In the genomic region with DNA sequence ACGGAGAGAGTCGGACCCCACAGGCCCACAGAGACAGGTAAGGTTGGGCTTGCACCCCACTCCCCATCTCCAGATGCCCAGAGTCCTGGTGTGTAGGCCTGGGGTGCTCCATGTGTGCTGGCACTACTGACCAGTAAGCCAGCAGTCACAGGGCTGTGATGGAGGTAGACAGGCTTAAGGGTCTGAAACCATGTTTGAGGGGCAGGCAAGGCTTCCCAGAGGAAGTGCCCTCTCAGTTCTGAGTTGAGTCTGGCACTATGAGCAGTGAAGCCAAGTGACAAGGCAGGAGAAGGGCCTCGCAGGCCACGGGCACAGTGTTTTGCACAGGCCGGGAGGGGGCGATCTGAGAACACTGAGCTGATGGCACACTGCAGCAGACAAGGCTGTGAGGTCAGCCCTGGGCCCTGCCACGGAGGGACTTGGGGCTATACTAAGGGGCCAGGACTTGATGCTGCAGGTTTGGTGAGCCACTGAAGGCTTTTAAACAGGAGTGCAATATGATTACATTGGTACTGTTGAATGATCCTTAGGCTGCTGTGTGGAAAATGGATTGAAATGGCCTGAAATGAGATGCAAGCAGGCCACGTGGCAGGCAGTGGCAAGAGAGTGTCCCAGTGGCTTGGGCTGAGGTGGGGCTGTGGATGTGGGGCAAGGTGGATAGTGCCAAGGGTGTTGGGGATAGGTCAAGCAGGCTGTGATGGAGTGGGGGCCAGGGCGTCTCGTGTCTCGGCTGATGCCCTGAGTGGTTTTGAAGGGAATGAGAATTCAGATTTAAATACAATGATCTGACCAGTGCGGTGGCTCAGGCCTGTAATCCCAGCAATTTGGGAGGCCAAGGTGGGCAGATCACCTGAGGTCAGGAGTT, we compare ENCODE assay signal across 8 cellular contexts. TPM values are rescaled to one million over a fixed set of nuclear protein-coding genes. Genes with fewer than 3 reads are reported as not detected.
A peak's percentile ranks its signal among the peaks of the same experiment; 100 is the strongest.
DNase-seq lines count a peak whose midpoint lies in the region; ATAC-seq and TF ChIP-seq lines count a peak whose summit lies in the region.

No MANE protein-coding gene starts in this region.

- TF ChIP-seq POLR2A in thyroid gland (IDR thresholded peaks at IDR 0.05): no peak

- H3K27me3 ChIP-seq in thyroid gland: no peaks in the 10 kb centered on the region

- intact Hi-C loops in thyroid gland (cut with DNase I): loop anchor here (5.0 kb wide), 2 partner anchors 74 to 244 kb away; no protein-coding TSS in a partner anchor

- H3K4me3 ChIP-seq in fibroblast of villous mesenchyme (ENCODE audit: low read depth, low read length) (no peak overlapping the region), thyroid gland (replicated peaks in 1 of 3) (no peak overlapping the region)

- H3K27ac Mint-ChIP-seq in activated T-helper 17 cell treated with anti-CD3 and anti-CD28 coated beads, Interleukin-2, amount 50 U/mL, for 72 hours: no peak overlapping the region

- ATAC-seq in HG03442 (IDR thresholded peaks at IDR 0.05; ENCODE audit: unreplicated experiment) (peak; percentile 77), omental fat pad (ENCODE audit: low FRiP score) (peak; percentile 58)
- peak; percentile 99 for ATAC-seq in activated T-helper 17 cell treated with anti-CD3 and anti-CD28 coated beads, Interleukin-2, amount 50 U/mL, for 72 hours (replicated peaks)

- WGBS in thyroid gland, 2 donors: 50 to 70% methylated on average over 9 to 10 of the region's 12 CpGs

- H3K4me1 Mint-ChIP-seq in activated T-helper 17 cell treated with anti-CD3 and anti-CD28 coated beads, Interleukin-2, amount 50 U/mL, for 72 hours: peaks cover 3% of the 10 kb centered on the region

- no peaks in the 10 kb centered on the region for H3K36me3 Mint-ChIP-seq in activated T-helper 17 cell treated with anti-CD3 and anti-CD28 coated beads, Interleukin-2, amount 50 U/mL, for 72 hours (ENCODE audit: low read depth)

- DNase-seq in NK-92 treated with Interleukin-12 subunit alpha and Interleukin-12 subunit beta, amount 100 ng/mL, for 24 hours (lab: John Stamatoyannopoulos, UW): peak; percentile 61
- DNase-seq in NK-92 (lab: John Stamatoyannopoulos, UW; ENCODE audit: unreplicated experiment): no peak
- peak; percentile 58 for DNase-seq in RPMI7951 (ENCODE audit: low read depth)
- peak; percentile 65 for DNase-seq in fibroblast of villous mesenchyme (ENCODE audit: low read depth)
- peak; percentile 33 for DNase-seq in omental fat pad (ENCODE audit: low spot score)
- peak; percentile 75 to 81 for DNase-seq in thyroid gland

- no peaks in the 10 kb centered on the region for H3K36me3 ChIP-seq in thyroid gland

- peaks cover 0 to 8% of the 10 kb centered on the region in 2 donors for H3K4me1 ChIP-seq in thyroid gland

- H3K9me3 ChIP-seq in thyroid gland: no peaks in the 10 kb centered on the region

- H3K27ac ChIP-seq in thyroid gland: no peak overlapping the region

- peak; percentile 82 for TF ChIP-seq CTCF in fibroblast of villous mesenchyme (IDR thresholded peaks at IDR 0.05; ENCODE audit: insufficient read depth, low read depth, low read length)
- no peak for TF ChIP-seq CTCF in omental fat pad (IDR thresholded peaks at IDR 0.05)
- TF ChIP-seq CTCF in thyroid gland (IDR thresholded peaks at IDR 0.05): peak; percentile 20 to 77 (median 64)

- no peaks in the 10 kb centered on the region for H3K27me3 Mint-ChIP-seq in activated T-helper 17 cell treated with anti-CD3 and anti-CD28 coated beads, Interleukin-2, amount 50 U/mL, for 72 hours

- H3K9me3 Mint-ChIP-seq in activated T-helper 17 cell treated with anti-CD3 and anti-CD28 coated beads, Interleukin-2, amount 50 U/mL, for 72 hours: no peaks in the 10 kb centered on the region

- H3K4me3 Mint-ChIP-seq in activated T-helper 17 cell treated with anti-CD3 and anti-CD28 coated beads, Interleukin-2, amount 50 U/mL, for 72 hours: no peak overlapping the region

RNA-seq across cellular contexts. Expression of a gene that starts 20.3 kb away (rescaled TPM):
- not detected in 2 replicates for total RNA-seq in RPMI7951 (2014; rRNA removed; shearing (Covaris generic))
- 1 to 10 TPM; 2.2 to 3.6 TPM for total RNA-seq in activated T-helper 17 cell treated with anti-CD3 and anti-CD28 coated beads, Interleukin-2, amount 50 U/mL, for 72 hours
- not detected in 2 replicates for total RNA-seq in fibroblast of villous mesenchyme
- not detected for total RNA-seq in omental fat pad
- total RNA-seq in thyroid gland: under 1 TPM in 2 of 4 donors, not detected in 2; 0.11 to 0.15 TPM

RNA-seq across cellular contexts. Expression of a gene that starts 34.3 kb away (rescaled TPM):
- total RNA-seq in RPMI7951 (2014; rRNA removed; shearing (Covaris generic)): 50.3 and 74.5 TPM in 2 replicates
- total RNA-seq in activated T-helper 17 cell treated with anti-CD3 and anti-CD28 coated beads, Interleukin-2, amount 50 U/mL, for 72 hours: 10 to 100 TPM; 42.6 to 57.8 TPM
- 21.6 and 41.9 TPM in 2 replicates for total RNA-seq in fibroblast of villous mesenchyme
- total RNA-seq in omental fat pad: 10 to 100 TPM; 57.0 to 88.1 (median 74.7) TPM
- total RNA-seq in thyroid gland: 100 to 1,000 TPM in 1 of 4 donors, 10 to 100 TPM in 3; 33.1 to 122 (median 84.1) TPM

RNA-seq across cellular contexts. Expression of a gene that starts 34.5 kb away (rescaled TPM):
- total RNA-seq in RPMI7951 (2014; rRNA removed; shearing (Covaris generic)): not detected in 2 replicates
- not detected for total RNA-seq in activated T-helper 17 cell treated with anti-CD3 and anti-CD28 coated beads, Interleukin-2, amount 50 U/mL, for 72 hours
- total RNA-seq in fibroblast of villous mesenchyme (not detected in 2 replicates), omental fat pad (not detected), thyroid gland (not detected)

RNA-seq across cellular contexts. Expression of a gene that starts 45.1 kb away (rescaled TPM):
- total RNA-seq in RPMI7951 (2014; rRNA removed; shearing (Covaris generic)): not detected in 2 replicates
- total RNA-seq in activated T-helper 17 cell treated with anti-CD3 and anti-CD28 coated beads, Interleukin-2, amount 50 U/mL, for 72 hours: 1 to 10 TPM; 4.2 to 4.6 TPM
- total RNA-seq in fibroblast of villous mesenchyme (not detected in 2 replicates), omental fat pad (1 to 10 TPM in 1 of 4 donors, under 1 TPM in 2, not detected in 1; 0.84 to 7.9 (median 0.94) TPM), thyroid gland (under 1 TPM in 2 of 4 donors, not detected in 2; 0.45 to 0.93 TPM)

Comparison
In these comparisons a context has a peak if more than half of its experiments do, and no peak if none do; other contexts are left out.
1. CTCF ChIP-seq: peak in fibroblast of villous mesenchyme (single experiment) and thyroid gland (6 of 6); none in omental fat pad (0 of 3).
2. Peak in every context shown above with its lines, with median percentiles within 50 percentile points of each other: ATAC-seq.